In the genomic region with DNA sequence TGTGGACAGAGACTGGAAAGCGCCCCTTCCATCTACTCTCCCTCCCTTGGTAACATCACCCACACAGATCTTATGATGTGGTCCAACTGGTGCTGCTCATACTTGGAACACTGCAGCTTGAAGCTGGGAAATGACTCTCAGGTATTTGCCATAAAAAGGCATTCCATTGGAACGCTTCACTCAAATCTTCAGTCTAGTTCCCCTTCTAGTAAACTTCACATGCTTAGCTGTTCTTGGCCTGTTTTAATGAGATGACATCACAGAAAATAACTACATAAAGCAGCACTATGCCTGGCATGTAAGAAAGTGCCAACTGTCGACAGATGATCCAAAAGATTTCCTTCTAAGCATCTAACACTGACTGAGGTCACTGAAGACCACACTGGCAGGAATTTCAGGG, we compare ENCODE assay signal across 27 cellular contexts. TPM values are rescaled to one million over a fixed set of nuclear protein-coding genes. Genes with fewer than 3 reads are reported as not detected.
DNase-seq lines count a peak whose midpoint lies in the region; ATAC-seq, FAIRE-seq and TF ChIP-seq lines count a peak whose summit lies in the region.
"Had no signal": no experiment of that assay in that cellular context is flagged by ENCODE, and none has a peak within 500 bp of the region (broad histone marks: within the 10 kb centered on the region; RNA-seq: fewer than 3 reads in every experiment).

No MANE protein-coding gene starts in this region.

- TF ChIP-seq POLR2A in thyroid gland (IDR thresholded peaks at IDR 0.05), result no peak

- H3K36me3 ChIP-seq in HEK293 (ENCODE audit: control insufficient read depth in 2 of 2, insufficient read depth in 1 of 2, low read length in 2 of 2), result peaks cover 3 to 72% of the 10 kb centered on the region in 2 experiments; a peak in 2 of 3 replicates
- peaks cover 23% of the 10 kb centered on the region for H3K36me3 ChIP-seq in bronchial epithelial cell (ENCODE audit: control insufficient read depth, insufficient read depth, low read length)
- peaks cover 35 to 36% of the 10 kb centered on the region in 2 donors for H3K36me3 ChIP-seq in thyroid gland
- H3K36me3 ChIP-seq in mucosa of descending colon (ENCODE audit: low read depth), result peaks cover 25% of the 10 kb centered on the region

- H3K4me1 ChIP-seq in HEK293 (ENCODE audit: control insufficient read depth, insufficient read depth, low read length), result no peaks in the 10 kb centered on the region
- H3K4me1 ChIP-seq in thyroid gland, result no peaks in the 10 kb centered on the region
- H3K4me1 ChIP-seq in mucosa of descending colon (ENCODE audit: low read depth), result no peaks in the 10 kb centered on the region
- H3K4me1 ChIP-seq: A549, SJSA1 had no signal

- no peak for DNase-seq in AG04450 (ENCODE audit: low read depth, low spot score)
- no peak for DNase-seq in bronchial epithelial cell (ENCODE audit: low read depth)
- DNase-seq in kidney tubule cell (ENCODE audit: low spot score), result peak; percentile 47
- no peak for DNase-seq in thyroid gland
- DNase-seq in mucosa of descending colon, result no peak
- DNase-seq in activated CD4-positive, alpha-beta T cell treated with anti-CD3 and anti-CD28 coated beads for 48 hours, result no peak
- no peak for DNase-seq in GM03348 (ENCODE audit: low spot score)
- DNase-seq: activated naive CD4-positive, alpha-beta T cell treated with anti-CD3 and anti-CD28 coated beads for 36 hours; activated T-cell treated with anti-CD3 and anti-CD28 coated beads, Interleukin-2, amount 50 U/mL, for 48 hours; amygdala; caudate nucleus; CD4-positive, CD25-positive, alpha-beta regulatory T cell; dorsolateral prefrontal cortex; erythroblast; HCEC 1CT; mammary epithelial cell; NCI-H1092 treated with DMSO at 0.1 percent for 48 hours; NCI-H2081; NCI-H446 treated with DMSO at 0.1 percent for 48 hours; stimulated activated CD4-positive, alpha-beta T cell treated with anti-CD3 and anti-CD28 coated beads, Interleukin-4, amount 100 ng/mL, for 4 hours; stimulated activated naive CD8-positive, alpha-beta T cell treated with anti-CD3 and anti-CD28 coated beads, Interleukin-15, amount 100 ng/mL, for 72 hours; T-helper 1 cell; trophoblast cell had no signal

- H3K4me3 ChIP-seq in AG04450 (ENCODE audit: low read depth, low read length), result no peak overlapping the region
- H3K4me3 ChIP-seq in HEK293 (ENCODE audit: low read depth, low read length), result no peak overlapping the region
- no peak overlapping the region for H3K4me3 ChIP-seq in bronchial epithelial cell (ENCODE audit: low read depth, low read length)
- H3K4me3 ChIP-seq in thyroid gland (replicated peaks in 1 of 3), result no peak overlapping the region
- no peak overlapping the region for H3K4me3 ChIP-seq in mucosa of descending colon
- H3K4me3 ChIP-seq: A549, dorsolateral prefrontal cortex, SJSA1 had no signal

- intact Hi-C loops in thyroid gland (cut with DNase I), result no loop called here
- intact Hi-C loops in mucosa of descending colon (cut with DNase I, micrococcal nuclease), result no loop called here

- FAIRE-seq in bronchial epithelial cell (lab: Jason Lieb, UNC), result peak; percentile 91
- FAIRE-seq: A549 had no signal

- 96 to 98% methylated on average over 3 of the region's 3 CpGs for WGBS in thyroid gland, 2 donors

- TF ChIP-seq CTCF in AG04450 (IDR thresholded peaks at IDR 0.05; ENCODE audit: low read depth, low read length) (no peak), HEK293 (tag by site-specific recombination; IDR thresholded peaks at IDR 0.05) (no peak), bronchial epithelial cell (IDR thresholded peaks at IDR 0.05; ENCODE audit: insufficient read depth, low read length, severe bottlenecking) (no peak), thyroid gland (IDR thresholded peaks at IDR 0.05) (no peak), mucosa of descending colon (IDR thresholded peaks at IDR 0.05) (no peak)

- CTCF ChIA-PET in AG04450 (lab: Charles Lee), result no interaction called here
- CTCF ChIA-PET in HEK293 (lab: Yijun Ruan, JAX), result no interaction called here

- H3K27ac ChIP-seq in AG04450 (ENCODE audit: low read depth, low read length), result peak overlapping the region; percentile 11
- no peak overlapping the region for H3K27ac ChIP-seq in HEK293 (ENCODE audit: extremely low read depth, low read depth, low read length)
- no peak overlapping the region for H3K27ac ChIP-seq in thyroid gland
- H3K27ac ChIP-seq: A549, dorsolateral prefrontal cortex, SJSA1 had no signal

- POLR2A ChIA-PET in AG04450 (lab: Yijun Ruan, JAX), result interaction anchor here (0.6 to 1.1 kb wide), 2 partner anchors 9 to 191 kb away, joined by 3 to 4 read pairs; no protein-coding TSS in a partner anchor
- POLR2A ChIA-PET in HEK293 (lab: Yijun Ruan, JAX), result interaction anchor here (0.7 kb wide), 1 partner anchor 10 kb away, joined by 3 read pairs; no protein-coding TSS in a partner anchor

- H3K9me3 ChIP-seq in AG04450 (ENCODE audit: control insufficient read depth, insufficient read depth, low read length) (peaks cover 92% of the 10 kb centered on the region), HEK293 (ENCODE audit: control insufficient read depth, insufficient read depth, low read depth, low read length) (no peaks in the 10 kb centered on the region; the same call in 1 of the 2 replicates), thyroid gland (no peaks in the 10 kb centered on the region), mucosa of descending colon (peaks cover 88% of the 10 kb centered on the region)

- H3K27me3 ChIP-seq in AG04450 (ENCODE audit: control insufficient read depth, insufficient read depth, low read length) (no peaks in the 10 kb centered on the region), bronchial epithelial cell (ENCODE audit: control insufficient read depth, insufficient read depth, low read length) (no peaks in the 10 kb centered on the region), thyroid gland (no peaks in the 10 kb centered on the region)
- H3K27me3 ChIP-seq: dorsolateral prefrontal cortex, SJSA1 had no signal

- no peak for ATAC-seq in mucosa of descending colon
- ATAC-seq: A549; Panc1; stimulated activated naive CD8-positive, alpha-beta T cell treated with anti-CD3 and anti-CD28 coated beads, Interleukin-15, amount 100 ng/mL, for 72 hours had no signal

TF ChIP-seq in HEK293, 187 proteins besides CTCF, POLR2A, EP300 and RAD21:
- TF ChIP-seq ZNF670 (tag by site-specific recombination; IDR thresholded peaks at IDR 0.05; ENCODE audit: low read depth), result no peak
- no peak for TF ChIP-seq RBAK (tag by site-specific recombination; IDR thresholded peaks at IDR 0.05)
- TF ChIP-seq, protein P1, sequence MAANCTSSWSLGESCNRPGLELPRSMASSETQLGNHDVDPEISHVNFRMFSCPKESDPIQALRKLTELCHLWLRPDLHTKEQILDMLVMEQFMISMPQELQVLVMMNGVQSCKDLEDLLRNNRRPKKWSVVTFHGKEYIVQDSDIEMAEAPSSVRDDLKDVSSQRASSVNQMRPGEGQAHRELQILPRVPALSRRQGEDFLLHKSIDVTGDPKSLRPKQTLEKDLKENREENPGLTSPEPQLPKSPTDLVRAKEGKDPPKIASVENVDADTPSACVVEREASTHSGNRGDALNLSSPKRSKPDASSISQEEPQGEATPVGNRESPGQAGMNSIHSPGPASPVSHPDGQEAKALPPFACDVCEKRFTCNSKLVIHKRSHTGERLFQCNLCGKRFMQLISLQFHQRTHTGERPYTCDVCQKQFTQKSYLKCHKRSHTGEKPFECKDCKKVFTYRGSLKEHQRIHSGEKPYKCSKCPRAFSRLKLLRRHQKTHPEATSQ (tag by site-specific recombination; IDR thresholded peaks at IDR 0.05), result no peak
- TF ChIP-seq, protein P2, sequence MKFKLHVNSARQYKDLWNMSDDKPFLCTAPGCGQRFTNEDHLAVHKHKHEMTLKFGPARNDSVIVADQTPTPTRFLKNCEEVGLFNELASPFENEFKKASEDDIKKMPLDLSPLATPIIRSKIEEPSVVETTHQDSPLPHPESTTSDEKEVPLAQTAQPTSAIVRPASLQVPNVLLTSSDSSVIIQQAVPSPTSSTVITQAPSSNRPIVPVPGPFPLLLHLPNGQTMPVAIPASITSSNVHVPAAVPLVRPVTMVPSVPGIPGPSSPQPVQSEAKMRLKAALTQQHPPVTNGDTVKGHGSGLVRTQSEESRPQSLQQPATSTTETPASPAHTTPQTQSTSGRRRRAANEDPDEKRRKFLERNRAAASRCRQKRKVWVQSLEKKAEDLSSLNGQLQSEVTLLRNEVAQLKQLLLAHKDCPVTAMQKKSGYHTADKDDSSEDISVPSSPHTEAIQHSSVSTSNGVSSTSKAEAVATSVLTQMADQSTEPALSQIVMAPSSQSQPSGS (tag by site-specific recombination; IDR thresholded peaks at IDR 0.05; ENCODE audit: low read depth), result peak; percentile 44; the same call in 1 of the 2 replicates
TF ChIP-seq in HEK293: peak in this region for 1.

RNA-seq across cellular contexts. Expression of a gene that starts 9.3 kb away (rescaled TPM):
- polyA plus RNA-seq in AG04450 (2011; rRNA removed), result 13.2 and 22.5 TPM in 2 replicates
- polyA minus RNA-seq in AG04450 (2011; rRNA and poly(A)+ RNA removed), result 16.3 and 18.3 TPM in 2 replicates
- total RNA-seq in bronchial epithelial cell (46.6 and 60.6 TPM in 2 replicates), thyroid gland (10 to 100 TPM; 44.6 to 62.2 (median 60.6) TPM), mucosa of descending colon (10 to 100 TPM; 20.6 to 24.6 (median 21.0) TPM)

RNA-seq across cellular contexts. Expression of a gene that starts 12.6 kb away (rescaled TPM):
- 4.4 and 5.3 TPM in 2 replicates for polyA plus RNA-seq in AG04450 (2011; rRNA removed)
- polyA minus RNA-seq in AG04450 (2011; rRNA and poly(A)+ RNA removed), result 3.6 and 3.8 TPM in 2 replicates
- total RNA-seq in bronchial epithelial cell (2.4 and 5.5 TPM in 2 replicates), thyroid gland (10 to 100 TPM in 3 of 4 donors, 1 to 10 TPM in 1; 8.6 to 16.2 (median 12.7) TPM), mucosa of descending colon (1 to 10 TPM; 1.6 to 7.5 (median 3.3) TPM)

RNA-seq across cellular contexts. Expression of a gene that starts 12.7 kb away (rescaled TPM):
- polyA plus RNA-seq in AG04450 (2011; rRNA removed), result 15.9 and 20.3 TPM in 2 replicates
- 10.9 and 13.9 TPM in 2 replicates for polyA minus RNA-seq in AG04450 (2011; rRNA and poly(A)+ RNA removed)
- total RNA-seq in bronchial epithelial cell, result 22.9 and 23.2 TPM in 2 replicates
- total RNA-seq in thyroid gland, result 10 to 100 TPM; 36.5 to 61.5 (median 45.7) TPM
- 10 to 100 TPM; 19.0 to 33.1 (median 30.8) TPM for total RNA-seq in mucosa of descending colon

RNA-seq across cellular contexts. Expression of a gene that starts 36.2 kb away (rescaled TPM):
- not detected in 2 replicates for polyA plus RNA-seq in AG04450 (2011; rRNA removed)
- polyA minus RNA-seq in AG04450 (2011; rRNA and poly(A)+ RNA removed), result not detected in 2 replicates
- total RNA-seq in bronchial epithelial cell (not detected in 2 replicates), thyroid gland (1 to 10 TPM in 1 of 4 donors, under 1 TPM in 3; 0.22 to 2.2 (median 0.54) TPM), mucosa of descending colon (1 to 10 TPM in 2 of 3 donors, under 1 TPM in 1; 0.61 to 2.2 (median 1.6) TPM)
- total RNA-seq: CD4-positive, CD25-positive, alpha-beta regulatory T cell; mammary epithelial cell; SJSA1 had no signal
- polyA plus RNA-seq: A549; CD4-positive, CD25-positive, alpha-beta regulatory T cell; mammary epithelial cell had no signal

RNA-seq across cellular contexts. Expression of a gene that starts 57.6 kb away (rescaled TPM):
- polyA plus RNA-seq in AG04450 (2011; rRNA removed), result 4.7 and 6.1 TPM in 2 replicates
- polyA minus RNA-seq in AG04450 (2011; rRNA and poly(A)+ RNA removed), result 5.5 and 8.4 TPM in 2 replicates
- total RNA-seq in bronchial epithelial cell (9.5 and 9.9 TPM in 2 replicates), thyroid gland (10 to 100 TPM in 2 of 4 donors, 1 to 10 TPM in 2; 6.4 to 10.8 (median 9.4) TPM), mucosa of descending colon (1 to 10 TPM; 6.6 to 8.0 (median 8.0) TPM)
